In genomic region chr10:23525406-23525805, GRCh38 we compare ENCODE assay signal across 9 cellular contexts.
DNase-seq lines count a peak whose midpoint lies in the region; ATAC-seq lines count a peak whose summit lies in the region.
"Had no signal": no experiment of that assay in that cellular context is flagged by ENCODE, and none has a peak within 500 bp of the region (broad histone marks: within the 10 kb centered on the region; RNA-seq: fewer than 3 reads in every experiment).

No MANE protein-coding gene starts in this region.

- H3K4me3 Mint-ChIP-seq in stimulated activated memory B cell treated with anti-CD40 and anti-IgM and Interleukin-4, amounts not matched to agents 10 μg/mL and 1 μg/mL and 100 μg/mL, for 72 hours, result no peak overlapping the region

- no peak overlapping the region for H3K4me3 ChIP-seq in GM23248
- H3K4me3 ChIP-seq: SK-N-MC had no signal

- peak; percentile 64 for ATAC-seq in stimulated activated memory B cell treated with anti-CD40 and anti-IgM and Interleukin-4, amounts not matched to agents 10 μg/mL and 1 μg/mL and 100 μg/mL, for 72 hours
- no peak for ATAC-seq in HG03175 (IDR thresholded peaks at IDR 0.05; ENCODE audit: unreplicated experiment)

- no peak overlapping the region for H3K27ac ChIP-seq in GM23248
- H3K27ac ChIP-seq: SK-N-MC had no signal

- no peaks in the 10 kb centered on the region for H3K9me2 ChIP-seq in GM23248 (ENCODE audit: insufficient read depth)

- WGBS in GM23248 (ENCODE audit: low coverage in 1 of 2, low lambda C conversion rate in 2 of 2, missing lambda C conversion rate in 2 of 2), 2 experiments, result 70 to 77% methylated on average over 2 of the region's 2 CpGs

- peaks cover 3% of the 10 kb centered on the region for H3K27me3 Mint-ChIP-seq in stimulated activated memory B cell treated with anti-CD40 and anti-IgM and Interleukin-4, amounts not matched to agents 10 μg/mL and 1 μg/mL and 100 μg/mL, for 72 hours

- no peaks in the 10 kb centered on the region; the same call in 1 of the 2 replicates for H3K27me3 ChIP-seq in GM23248 (replicated peaks; ENCODE audit: insufficient read depth)

- H3K9me3 Mint-ChIP-seq in stimulated activated memory B cell treated with anti-CD40 and anti-IgM and Interleukin-4, amounts not matched to agents 10 μg/mL and 1 μg/mL and 100 μg/mL, for 72 hours, result no peaks in the 10 kb centered on the region

- in situ Hi-C loops in GM23248 (cut with MboI), result loop anchor here (10.0 to 25.0 kb wide), 2 partner anchors 211 to 1012 kb away; no protein-coding TSS in a partner anchor

- H4K20me1 ChIP-seq in GM23248 (ENCODE audit: insufficient read depth), result no peaks in the 10 kb centered on the region

- no peak overlapping the region for H3K9ac ChIP-seq in GM23248

- peak overlapping the region; percentile 40 for H3K27ac Mint-ChIP-seq in stimulated activated memory B cell treated with anti-CD40 and anti-IgM and Interleukin-4, amounts not matched to agents 10 μg/mL and 1 μg/mL and 100 μg/mL, for 72 hours

- H3K9me3 ChIP-seq in GM23248 (ENCODE audit: low read depth), result no peaks in the 10 kb centered on the region

- no peaks in the 10 kb centered on the region for H3K4me1 ChIP-seq in GM23248 (ENCODE audit: insufficient read depth)

- H3K4me1 Mint-ChIP-seq in stimulated activated memory B cell treated with anti-CD40 and anti-IgM and Interleukin-4, amounts not matched to agents 10 μg/mL and 1 μg/mL and 100 μg/mL, for 72 hours, result peaks cover 21% of the 10 kb centered on the region

- intact Hi-C loops in head of caudate nucleus (cut with DNase I), result loop anchor here (1.0 kb wide), 1 partner anchor 211 kb away; no protein-coding TSS in a partner anchor

- no peaks in the 10 kb centered on the region for H3K36me3 ChIP-seq in GM23248 (ENCODE audit: low read depth)

- no peaks in the 10 kb centered on the region for H3K36me3 Mint-ChIP-seq in stimulated activated memory B cell treated with anti-CD40 and anti-IgM and Interleukin-4, amounts not matched to agents 10 μg/mL and 1 μg/mL and 100 μg/mL, for 72 hours

- H3K79me2 ChIP-seq in GM23248 (ENCODE audit: insufficient read depth), result no peaks in the 10 kb centered on the region

- H2AFZ ChIP-seq in GM23248, result no peak overlapping the region

- H3K4me2 ChIP-seq in GM23248 (ENCODE audit: unreplicated experiment), result no peak overlapping the region

- no peaks in the 10 kb centered on the region for H3F3A ChIP-seq in GM23248 (ENCODE audit: insufficient read depth)

- DNase-seq in ELR (ENCODE audit: low read depth) (peak; percentile 34), GM23248 (peak; percentile 40), RPMI8226 (peak; percentile 35), head of caudate nucleus (peak in 32 of 42 donors; percentile 10 to 72 (median 44)), COR-L47 (lab: John Stamatoyannopoulos, UW) (no peak), NOMO-1 (lab: John Stamatoyannopoulos, UW; ENCODE audit: unreplicated experiment in 2 of 2) (no peak)

Comparison
In these comparisons a context has a peak if more than half of its experiments do, and no peak if none do; other contexts are left out.
1. DNase-seq: peak in ELR (single experiment), GM23248 (single experiment), RPMI8226 (single experiment) and head of caudate nucleus (32 of 42); none in COR-L47 (single experiment) and NOMO-1 (0 of 2).